In genomic region chr18:54776282-54776977, GRCh38 we compare ENCODE assay signal across 8 cellular contexts. TPM values are rescaled to one million over a fixed set of nuclear protein-coding genes. Genes with fewer than 3 reads are reported as not detected.
A peak's percentile ranks its signal among the peaks of the same experiment; 100 is the strongest.
DNase-seq lines count a peak whose midpoint lies in the region; ATAC-seq, FAIRE-seq and TF ChIP-seq lines count a peak whose summit lies in the region.

No MANE protein-coding gene starts in this region.

- intact Hi-C loops in pancreas (cut with DNase I), result no loop called here

- DNase-seq in HPDE6-E6E7 (ENCODE audit: extremely low spot score) (peak; percentile 90), astrocyte (ENCODE audit: low read depth) (peak; percentile 99), pancreas (no peak), HEK293T (ENCODE audit: extremely low spot score) (no peak), NCI-H2029 (lab: John Stamatoyannopoulos, UW) (no peak), mesenteric fat pad (ENCODE audit: low spot score) (no peak)

- H4K20me1 ChIP-seq in BLaER1 treated with 17β-estradiol and CSF1 and Interleukin-3, amounts not matched to agents 10 nM and 100 nM, result no peaks in the 10 kb centered on the region
- H4K20me1 ChIP-seq in astrocyte (ENCODE audit: insufficient read depth, low read length), result no peaks in the 10 kb centered on the region

- H3K36me3 Mint-ChIP-seq in astrocyte (ENCODE audit: low read depth, unreplicated experiment), result no peaks in the 10 kb centered on the region

- peaks cover 0 to 14% (median 0%) of the 10 kb centered on the region in 11 experiments; a peak in 2 of 22 replicates for H3K27me3 ChIP-seq in BLaER1 treated with 17β-estradiol and CSF1 and Interleukin-3, amounts not matched to agents 10 nM and 100 nM
- H3K27me3 ChIP-seq in astrocyte (ENCODE audit: insufficient read depth, low read length) (no peaks in the 10 kb centered on the region), pancreas (no peaks in the 10 kb centered on the region)

- peak overlapping the region; percentile 66 to 88 (median 78) for H3K4me2 ChIP-seq in BLaER1 treated with 17β-estradiol and CSF1 and Interleukin-3, amounts not matched to agents 10 nM and 100 nM
- H3K4me2 ChIP-seq in astrocyte (ENCODE audit: low read length), result peak overlapping the region; percentile 77

- H3K4me1 ChIP-seq in BLaER1 treated with 17β-estradiol and CSF1 and Interleukin-3, amounts not matched to agents 10 nM and 100 nM, result peaks cover 40 to 51% (median 46%) of the 10 kb centered on the region in 10 experiments
- H3K4me1 ChIP-seq in astrocyte (ENCODE audit: insufficient read depth, low read length), result peaks cover 29% of the 10 kb centered on the region
- H3K4me1 ChIP-seq in pancreas, result peaks cover 3 to 40% (median 27%) of the 10 kb centered on the region in 3 donors

- peak overlapping the region; percentile 53 for H2AFZ ChIP-seq in astrocyte (ENCODE audit: low read depth, low read length)

- FAIRE-seq in astrocyte (lab: Jason Lieb, UNC) (peak; percentile 98), pancreas (lab: Jason Lieb, UNC) (no peak)

- H3K9me3 Mint-ChIP-seq in astrocyte (ENCODE audit: unreplicated experiment), result peaks cover 4% of the 10 kb centered on the region

- H3K27ac Mint-ChIP-seq in astrocyte (ENCODE audit: unreplicated experiment), result peak overlapping the region; percentile 96

- no peaks in the 10 kb centered on the region for H3K27me3 Mint-ChIP-seq in astrocyte (ENCODE audit: low read depth, unreplicated experiment)

- peak; percentile 49 for ATAC-seq in GM19467 (IDR thresholded peaks at IDR 0.05; ENCODE audit: unreplicated experiment)
- peak in 3 of 4 donors; percentile 37 to 78 (median 63) for ATAC-seq in pancreas

- H3K36me3 ChIP-seq in BLaER1 treated with 17β-estradiol and CSF1 and Interleukin-3, amounts not matched to agents 10 nM and 100 nM, result no peaks in the 10 kb centered on the region
- no peaks in the 10 kb centered on the region for H3K36me3 ChIP-seq in astrocyte (ENCODE audit: insufficient read depth, low read length)
- no peaks in the 10 kb centered on the region for H3K36me3 ChIP-seq in pancreas

- peak overlapping the region in 10 of 11 experiments; percentile 53 to 92 (median 82); a peak in 20 of 22 replicates for H3K27ac ChIP-seq in BLaER1 treated with 17β-estradiol and CSF1 and Interleukin-3, amounts not matched to agents 10 nM and 100 nM
- H3K27ac ChIP-seq in astrocyte (ENCODE audit: low read depth, low read length) (peak overlapping the region; percentile 98), pancreas (peak overlapping the region in 2 of 4 donors; percentile 65 to 69)

- H3K4me1 Mint-ChIP-seq in astrocyte (ENCODE audit: low read depth, unreplicated experiment), result peaks cover 26% of the 10 kb centered on the region

- 91 to 92% methylated on average over 8 of the region's 8 CpGs for WGBS in pancreas, 2 donors

- H3K4me3 ChIP-seq in BLaER1 treated with 17β-estradiol and CSF1 and Interleukin-3, amounts not matched to agents 10 nM and 100 nM, result no peak overlapping the region
- no peak overlapping the region for H3K4me3 ChIP-seq in astrocyte (ENCODE audit: insufficient read depth, low read depth, low read length)
- H3K4me3 ChIP-seq in pancreas, result no peak overlapping the region

- CTCF ChIA-PET in HEK293T (lab: Yijun Ruan, JAX), result no interaction called here

- POLR2A ChIA-PET in HEK293T (lab: Yijun Ruan, JAX), result no interaction called here

- no peak for TF ChIP-seq CTCF in astrocyte (IDR thresholded peaks at IDR 0.05; ENCODE audit: insufficient read depth, low read depth, low read length)
- no peak for TF ChIP-seq CTCF in pancreas (IDR thresholded peaks at IDR 0.05)

- H3K79me2 ChIP-seq in astrocyte (ENCODE audit: insufficient read depth, low read length), result no peaks in the 10 kb centered on the region

- H3K9ac ChIP-seq in BLaER1 treated with 17β-estradiol and CSF1 and Interleukin-3, amounts not matched to agents 10 nM and 100 nM, result peak overlapping the region in 9 of 11 experiments; percentile 43 to 76 (median 66); a peak in 16 of 22 replicates
- H3K9ac ChIP-seq in astrocyte (ENCODE audit: low read length), result peak overlapping the region; percentile 85

- no peak overlapping the region for H3K4me3 Mint-ChIP-seq in astrocyte (ENCODE audit: unreplicated experiment)

- H3K9me3 ChIP-seq in BLaER1 treated with 17β-estradiol and CSF1 and Interleukin-3, amounts not matched to agents 10 nM and 100 nM (replicated peaks in 1 of 11), result peaks cover 8 to 36% (median 23%) of the 10 kb centered on the region in 11 experiments; a peak in 19 of 22 replicates
- H3K9me3 ChIP-seq in astrocyte (ENCODE audit: insufficient read depth, low read depth, low read length) (no peaks in the 10 kb centered on the region), pancreas (no peaks in the 10 kb centered on the region)

TF ChIP-seq in HEK293T, 16 proteins besides CTCF, POLR2A, EP300 and RAD21:
- no peak for TF ChIP-seq FOXA1 (IDR thresholded peaks at IDR 0.05)
- no peak for TF ChIP-seq HDGF (IDR thresholded peaks at IDR 0.05; ENCODE audit: borderline replicate concordance)
- no peak for TF ChIP-seq NFRKB (IDR thresholded peaks at IDR 0.05)
- no peak for TF ChIP-seq ELF4 (IDR thresholded peaks at IDR 0.05)
- no peak for TF ChIP-seq SP1 (IDR thresholded peaks at IDR 0.05)

RNA-seq across cellular contexts. Expression of gene RAB27B, which starts 51.8 kb away (rescaled TPM):
- total RNA-seq in astrocyte (0.91 and 1.1 TPM in 2 replicates), pancreas (10 to 100 TPM in 1 of 6 donors, 1 to 10 TPM in 5; 5.2 to 12.9 (median 6.4) TPM), mesenteric fat pad (0.93 TPM)
- polyA plus RNA-seq in pancreas, result under 1 TPM; 0.61 to 0.73 TPM

Comparison
In these comparisons a context has a peak if more than half of its experiments do, and no peak if none do; other contexts are left out.
1. DNase-seq: peak in HPDE6-E6E7 (single experiment) and astrocyte (single experiment); none in pancreas (0 of 6), HEK293T (single experiment), NCI-H2029 (single experiment) and mesenteric fat pad (single experiment).